ENCODE assay signal across 37 cellular contexts in genomic region chr22:35206889-35207288, GRCh38.
"Had no signal": no experiment of that assay in that cellular context is flagged by ENCODE, and none has a peak within 500 bp of the region (broad histone marks: within the 10 kb centered on the region; RNA-seq: fewer than 3 reads in every experiment).

No MANE protein-coding gene starts in this region.

- H3K4me3 ChIP-seq: adrenal gland, body of pancreas, breast epithelium had no signal

- H3K27ac Mint-ChIP-seq: activated B cell treated with CpG ODN at 0.5 μM for 24 hours; activated CD4-positive, alpha-beta memory T cell treated with anti-CD3 and anti-CD28 coated beads for 36 hours; activated CD4-positive, alpha-beta T cell treated with anti-CD3 and anti-CD28 coated beads, Interleukin-2, amount 10 ng/mL, durations not matched to agents 24 days and 14 days; activated CD8-positive, alpha-beta T cell treated with anti-CD3 and anti-CD28 coated beads for 36 hours; activated naive CD4-positive, alpha-beta T cell treated with anti-CD3 and anti-CD28 coated beads for 36 hours; activated naive CD4-positive, alpha-beta T cell treated with anti-CD3 and anti-CD28 coated beads, Interleukin-2, amount 50 U/mL, for 72 hours; activated naive CD8-positive, alpha-beta T cell treated with anti-CD3 and anti-CD28 coated beads for 36 hours; activated T-cell treated with anti-CD3 and anti-CD28 coated beads, Interleukin-2, amount 50 U/mL, for 72 hours; activated T-helper 1 cell treated with anti-CD3 and anti-CD28 coated beads, Interleukin-12 subunit alpha, Interleukin-12 subunit beta, Interleukin-2, Interleukin-4 antibody, amounts not matched to agents 30 ng/mL and 10 ng/mL and 1 ng/mL, durations not matched to agents 14 hours and 24 hours and 36 hours; activated T-helper 17 cell treated with anti-CD3 and anti-CD28 coated beads, Interleukin-2, amount 50 U/mL, for 72 hours; T-helper 1 cell treated with Interleukin-12 subunit alpha and Interleukin-12 subunit beta and Interleukin-4 antibody, amounts not matched to agents 30 μg/mL and 1 μg/mL, for 36 hours; T-helper 2 cell treated with Interferon-gamma antibody and Interleukin-4, amounts not matched to agents 5 μg/mL and 100 μg/mL, for 36 hours had no signal

- ATAC-seq: activated CD8-positive, alpha-beta T cell treated with anti-CD3 and anti-CD28 coated beads for 36 hours; activated naive CD4-positive, alpha-beta T cell treated with anti-CD3 and anti-CD28 coated beads, Interleukin-2, amount 50 U/mL, for 72 hours; activated T-cell treated with anti-CD3 and anti-CD28 coated beads, Interleukin-2, amount 50 U/mL, for 4 hours; activated T-cell treated with anti-CD3 and anti-CD28 coated beads, Interleukin-2, amount 50 U/mL, for 72 hours; activated T-helper 17 cell treated with anti-CD3 and anti-CD28 coated beads, Interleukin-2, amount 50 U/mL, for 72 hours; body of pancreas had no signal

- H3K36me3 Mint-ChIP-seq: activated CD4-positive, alpha-beta memory T cell treated with anti-CD3 and anti-CD28 coated beads for 36 hours; activated naive CD4-positive, alpha-beta T cell treated with anti-CD3 and anti-CD28 coated beads, Interleukin-2, amount 50 U/mL, for 72 hours; activated naive CD8-positive, alpha-beta T cell treated with anti-CD3 and anti-CD28 coated beads for 36 hours had no signal

- H3K9me3 Mint-ChIP-seq: activated B cell treated with CpG ODN at 0.5 μM for 24 hours; activated CD4-positive, alpha-beta memory T cell treated with anti-CD3 and anti-CD28 coated beads for 36 hours; activated CD4-positive, alpha-beta T cell treated with anti-CD3 and anti-CD28 coated beads, Interleukin-2, amount 10 ng/mL, durations not matched to agents 24 days and 14 days; activated CD8-positive, alpha-beta T cell treated with anti-CD3 and anti-CD28 coated beads for 36 hours; activated naive CD4-positive, alpha-beta T cell treated with anti-CD3 and anti-CD28 coated beads for 36 hours; activated naive CD4-positive, alpha-beta T cell treated with anti-CD3 and anti-CD28 coated beads, Interleukin-2, amount 50 U/mL, for 72 hours; activated naive CD8-positive, alpha-beta T cell treated with anti-CD3 and anti-CD28 coated beads for 36 hours; activated T-cell treated with anti-CD3 and anti-CD28 coated beads, Interleukin-2, amount 50 U/mL, for 4 hours; activated T-cell treated with anti-CD3 and anti-CD28 coated beads, Interleukin-2, amount 50 U/mL, for 72 hours; activated T-helper 1 cell treated with anti-CD3 and anti-CD28 coated beads, Interleukin-12 subunit alpha, Interleukin-12 subunit beta, Interleukin-2, Interleukin-4 antibody, amounts not matched to agents 30 ng/mL and 10 ng/mL and 1 ng/mL, durations not matched to agents 14 hours and 24 hours and 36 hours; activated T-helper 17 cell treated with anti-CD3 and anti-CD28 coated beads, Interleukin-2, amount 50 U/mL, for 72 hours; T-helper 1 cell treated with Interleukin-12 subunit alpha and Interleukin-12 subunit beta and Interleukin-4 antibody, amounts not matched to agents 30 μg/mL and 1 μg/mL, for 36 hours; T-helper 2 cell treated with Interferon-gamma antibody and Interleukin-4, amounts not matched to agents 5 μg/mL and 100 μg/mL, for 36 hours had no signal

- FAIRE-seq: astrocyte, TTC549 had no signal

- H3K4me3 Mint-ChIP-seq: activated B cell treated with CpG ODN at 0.5 μM for 24 hours; activated CD4-positive, alpha-beta memory T cell treated with anti-CD3 and anti-CD28 coated beads for 36 hours; activated CD4-positive, alpha-beta T cell treated with anti-CD3 and anti-CD28 coated beads, Interleukin-2, amount 10 ng/mL, durations not matched to agents 24 days and 14 days; activated CD8-positive, alpha-beta T cell treated with anti-CD3 and anti-CD28 coated beads for 36 hours; activated naive CD4-positive, alpha-beta T cell treated with anti-CD3 and anti-CD28 coated beads for 36 hours; activated naive CD8-positive, alpha-beta T cell treated with anti-CD3 and anti-CD28 coated beads for 36 hours; activated T-cell treated with anti-CD3 and anti-CD28 coated beads, Interleukin-2, amount 50 U/mL, for 4 hours; activated T-cell treated with anti-CD3 and anti-CD28 coated beads, Interleukin-2, amount 50 U/mL, for 72 hours; activated T-helper 1 cell treated with anti-CD3 and anti-CD28 coated beads, Interleukin-12 subunit alpha, Interleukin-12 subunit beta, Interleukin-2, Interleukin-4 antibody, amounts not matched to agents 30 ng/mL and 10 ng/mL and 1 ng/mL, durations not matched to agents 14 hours and 24 hours and 36 hours; activated T-helper 17 cell treated with anti-CD3 and anti-CD28 coated beads, Interleukin-2, amount 50 U/mL, for 72 hours; T-helper 1 cell treated with Interleukin-12 subunit alpha and Interleukin-12 subunit beta and Interleukin-4 antibody, amounts not matched to agents 30 μg/mL and 1 μg/mL, for 36 hours; T-helper 2 cell treated with Interferon-gamma antibody and Interleukin-4, amounts not matched to agents 5 μg/mL and 100 μg/mL, for 36 hours had no signal

- DNase-seq: activated B cell treated with CpG ODN at 0.5 μM for 24 hours; activated CD4-positive, alpha-beta memory T cell treated with anti-CD3 and anti-CD28 coated beads for 36 hours; activated CD4-positive, alpha-beta T cell treated with anti-CD3 and anti-CD28 coated beads for 4 hours; activated CD4-positive, alpha-beta T cell treated with anti-CD3 and anti-CD28 coated beads, Interleukin-2, amount 10 ng/mL, durations not matched to agents 24 days and 14 days; activated CD4-positive, alpha-beta T cell treated with anti-CD3 and anti-CD28 coated beads, Interleukin-2, amount 50 U/mL, for 1 hour; activated CD4-positive, alpha-beta T cell treated with anti-CD3 and anti-CD28 coated beads, Interleukin-2, amount 50 U/mL, for 4 hours; activated CD4-positive, CD25-positive, alpha-beta regulatory T cell treated with anti-CD3 and anti-CD28 coated beads, Interleukin-2, amount 50 U/mL, for 72 hours; activated CD8-positive, alpha-beta memory T cell treated with anti-CD3 and anti-CD28 coated beads, Interleukin-2, amount 50 U/mL, for 4 hours; activated CD8-positive, alpha-beta T cell treated with anti-CD3 and anti-CD28 coated beads for 36 hours; activated effector memory CD4-positive, alpha-beta T cell treated with anti-CD3 and anti-CD28 coated beads, Interleukin-2, amount 50 U/mL, for 16 hours; activated gamma-delta T cell treated with Interleukin-2 at 50 U/mL for 16 hours; activated naive CD4-positive, alpha-beta T cell; activated naive CD4-positive, alpha-beta T cell treated with anti-CD3 and anti-CD28 coated beads for 36 hours; activated naive CD4-positive, alpha-beta T cell treated with anti-CD3 and anti-CD28 coated beads, Interleukin-2, amount 50 U/mL, for 16 hours; activated naive CD8-positive, alpha-beta T cell treated with anti-CD3 and anti-CD28 coated beads for 36 hours; activated T-cell treated with anti-CD3 and anti-CD28 coated beads for 4 hours; activated T-cell treated with anti-CD3 and anti-CD28 coated beads, Interleukin-2, amount 50 U/mL, for 1 hour; activated T-cell treated with anti-CD3 and anti-CD28 coated beads, Interleukin-2, amount 50 U/mL, for 4 hours; activated T-cell treated with anti-CD3 and anti-CD28 coated beads, Interleukin-2, amount 50 U/mL, for 72 hours; adrenal gland; amniotic stem cell; aorta; body of pancreas; brain microvascular endothelial cell; central memory CD4-positive, alpha-beta T cell; T-helper 1 cell; T-helper 2 cell; T-helper 9 cell had no signal

- H3K4me1 Mint-ChIP-seq: activated B cell treated with CpG ODN at 0.5 μM for 24 hours; activated CD4-positive, alpha-beta T cell treated with anti-CD3 and anti-CD28 coated beads, Interleukin-2, amount 10 ng/mL, durations not matched to agents 24 days and 14 days; activated naive CD8-positive, alpha-beta T cell treated with anti-CD3 and anti-CD28 coated beads for 36 hours; activated T-helper 17 cell treated with anti-CD3 and anti-CD28 coated beads, Interleukin-2, amount 50 U/mL, for 72 hours had no signal

- H3K27ac ChIP-seq: adrenal gland, body of pancreas, brain microvascular endothelial cell, breast epithelium, VCaP had no signal

- H3K36me3 ChIP-seq: adrenal gland, brain microvascular endothelial cell, breast epithelium had no signal

- H3K4me1 ChIP-seq: adrenal gland, breast epithelium had no signal

- H3K9me3 ChIP-seq: adrenal gland, body of pancreas, breast epithelium had no signal

- H3K27me3 ChIP-seq: body of pancreas, brain microvascular endothelial cell had no signal

- H3K27me3 Mint-ChIP-seq: activated CD4-positive, alpha-beta T cell treated with anti-CD3 and anti-CD28 coated beads, Interleukin-2, amount 10 ng/mL, durations not matched to agents 24 days and 14 days had no signal
